ENCODE assay signal across 13 cellular contexts in the genomic region with DNA sequence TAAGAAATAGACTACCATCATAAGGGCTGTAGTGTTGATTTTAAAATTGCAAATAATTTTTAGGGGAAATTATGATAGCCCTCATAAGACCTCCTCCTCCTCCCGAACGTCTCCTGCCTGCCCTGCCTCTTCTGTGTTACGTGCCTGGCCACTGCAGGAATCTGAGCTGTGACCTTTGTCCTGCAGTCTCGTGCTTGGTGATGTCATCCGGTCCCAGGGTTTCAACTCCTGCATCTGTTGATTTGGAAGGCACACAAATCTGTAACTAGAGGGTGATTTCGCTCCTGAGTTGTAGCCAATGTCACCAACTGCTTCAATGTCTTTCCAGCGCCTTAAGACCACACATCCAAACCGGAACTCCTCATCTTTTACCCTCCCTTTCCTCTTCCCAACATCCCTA.
DNase-seq lines count a peak whose midpoint lies in the region; ATAC-seq, FAIRE-seq and TF ChIP-seq lines count a peak whose summit lies in the region.
"Had no signal": no experiment of that assay in that cellular context is flagged by ENCODE, and none has a peak within 500 bp of the region (broad histone marks: within the 10 kb centered on the region; RNA-seq: fewer than 3 reads in every experiment).

No MANE protein-coding gene starts in this region.

- no peak overlapping the region for H2BK120ac ChIP-seq in trophoblast cell (ENCODE audit: insufficient read depth, low read length, poor library complexity)

- peak overlapping the region; percentile 80 for H3K27ac Mint-ChIP-seq in Caco-2 (ENCODE audit: unreplicated experiment)
- H3K27ac Mint-ChIP-seq: memory B cell had no signal

- no peak overlapping the region for H3K14ac ChIP-seq in trophoblast cell (ENCODE audit: low read length)

- H3K36me3 ChIP-seq in Caco-2 (ENCODE audit: control insufficient read depth, insufficient read depth, low read length) (no peaks in the 10 kb centered on the region; the same call in 1 of the 2 replicates), K562 (ENCODE audit: control insufficient read depth, insufficient read depth, low read length) (peaks cover 82% of the 10 kb centered on the region), right atrium auricular region (no peaks in the 10 kb centered on the region), trophoblast cell (ENCODE audit: control insufficient read depth in 1 of 2, insufficient read depth in 2 of 2, low read length in 2 of 2) (peaks cover 0 to 2% of the 10 kb centered on the region in 2 experiments), MM.1S (replicated peaks; ENCODE audit: insufficient read depth, low read length) (no peaks in the 10 kb centered on the region)
- H3K36me3 ChIP-seq: WERI-Rb-1 had no signal

- H3K27ac ChIP-seq in K562 (ENCODE audit: extremely low read depth, low read depth, low read length): no peak overlapping the region
- peak overlapping the region; percentile 58 to 70 for H3K27ac ChIP-seq in right atrium auricular region
- no peak overlapping the region for H3K27ac ChIP-seq in trophoblast cell (ENCODE audit: low read depth, low read length)
- no peak overlapping the region for H3K27ac ChIP-seq in MM.1S (ENCODE audit: low read length)
- H3K27ac ChIP-seq: WERI-Rb-1 had no signal

- H2AK5ac ChIP-seq in trophoblast cell (ENCODE audit: low read length): no peak overlapping the region

- BruUV-seq in Caco-2 (replicated peaks; lab: Mats Ljungman, UMichigan): no TSS peak
- BruUV-seq in K562 (replicated peaks; lab: Mats Ljungman, UMichigan): no TSS peak

- FAIRE-seq in K562 (lab: Jason Lieb, UNC): no peak

- in situ Hi-C loops in K562 (cut with MboI): no loop called here

- DNase-seq in Caco-2 (peak; percentile 82 to 86), K562 (ENCODE audit: extremely low read depth in 1 of 4, low spot score in 3 of 4) (no peak), right atrium auricular region (ENCODE audit: low spot score) (peak; percentile 84), trophoblast cell (peak; percentile 46 to 68), MM.1S (no peak), kidney glomerular epithelial cell (lab: John Stamatoyannopoulos, UW) (no peak), occipital lobe (lab: John Stamatoyannopoulos, UW) (no peak)
- DNase-seq: AML-193; RPMI8226; stimulated activated CD4-positive, alpha-beta T cell treated with anti-CD3 and anti-CD28 coated beads, Interleukin-12 subunit alpha, Interleukin-12 subunit beta, amount 100 ng/mL, for 4 hours; WERI-Rb-1 had no signal

- no peaks in the 10 kb centered on the region for H3K27me3 Mint-ChIP-seq in Caco-2 (ENCODE audit: insufficient read depth, unreplicated experiment)
- H3K27me3 Mint-ChIP-seq: memory B cell had no signal

- no peak overlapping the region for H2BK12ac ChIP-seq in trophoblast cell (ENCODE audit: low read length)

- no peak overlapping the region for H4K12ac ChIP-seq in trophoblast cell (ENCODE audit: low read depth, low read length)

- TF ChIP-seq CTCF in Caco-2 (IDR thresholded peaks at IDR 0.05; ENCODE audit: insufficient read depth in 1 of 2, low read depth in 1 of 2, low read length in 1 of 2, severe bottlenecking in 1 of 2, unreplicated experiment in 1 of 2) (no peak), K562 (IDR thresholded peaks at IDR 0.05 in 2 of 3, conservative IDR thresholded peaks at IDR 0.05 in 1 of 3; ENCODE audit: insufficient read depth in 2 of 3, low read depth in 1 of 3, low read length in 3 of 3) (no peak), right atrium auricular region (IDR thresholded peaks at IDR 0.05) (no peak), MM.1S (IDR thresholded peaks at IDR 0.05; ENCODE audit: low read length) (no peak)

- H3K4me1 ChIP-seq in Caco-2 (peaks cover 43% of the 10 kb centered on the region), K562 (replicated peaks in 1 of 2; ENCODE audit: control insufficient read depth in 2 of 2, insufficient read depth in 2 of 2, low read length in 2 of 2) (peaks cover 8% of the 10 kb centered on the region in 2 experiments; a peak in 3 of 5 replicates), right atrium auricular region (peaks cover 0 to 36% of the 10 kb centered on the region in 2 donors), trophoblast cell (ENCODE audit: control insufficient read depth in 1 of 2, insufficient read depth in 2 of 2, low read length in 2 of 2) (peaks cover 4 to 5% of the 10 kb centered on the region in 2 experiments), MM.1S (ENCODE audit: low read length) (no peaks in the 10 kb centered on the region)

- no peak for TF ChIP-seq POLR2A in K562 (conservative IDR thresholded peaks at IDR 0.05)

- no peak overlapping the region for H3K9ac ChIP-seq in K562 (ENCODE audit: insufficient read depth in 1 of 2, low read depth in 2 of 2, low read length in 2 of 2)
- H3K9ac ChIP-seq in trophoblast cell (ENCODE audit: low read length): no peak overlapping the region
- no peak overlapping the region for H3K9ac ChIP-seq in MM.1S (ENCODE audit: low read length)

- H3K36me3 Mint-ChIP-seq in Caco-2 (ENCODE audit: insufficient read depth, unreplicated experiment): peaks cover 5% of the 10 kb centered on the region

- no peak overlapping the region for H3K23ac ChIP-seq in trophoblast cell (ENCODE audit: low read length)

- TF ChIP-seq RAD21 in K562 (CRISPR knock-in tag; conservative IDR thresholded peaks at IDR 0.05 in 1 of 2, IDR thresholded peaks at IDR 0.05 in 1 of 2): no peak

- no peak overlapping the region for H4K91ac ChIP-seq in trophoblast cell (ENCODE audit: low read depth, low read length)

- no peak overlapping the region for H4K8ac ChIP-seq in trophoblast cell (ENCODE audit: low read depth, low read length)

- no peak overlapping the region for H3K18ac ChIP-seq in trophoblast cell (ENCODE audit: low read length)

- POLR2A ChIA-PET in Caco-2 (lab: Charles Lee): interaction anchor here (1.2 kb wide), 1 partner anchor 46 kb away, joined by 4 read pairs; no protein-coding TSS in a partner anchor
- POLR2A ChIA-PET in K562 (lab: Yijun Ruan, JAX): interaction anchor here (0.6 kb wide), 1 partner anchor 1467 kb away, joined by 3 read pairs; no protein-coding TSS in a partner anchor

- H3K4ac ChIP-seq in trophoblast cell (ENCODE audit: low read depth, low read length): no peak overlapping the region

- H3K79me2 ChIP-seq in K562 (ENCODE audit: control insufficient read depth, insufficient read depth, low read length) (no peaks in the 10 kb centered on the region), trophoblast cell (ENCODE audit: control insufficient read depth, insufficient read depth, low read length, poor library complexity) (no peaks in the 10 kb centered on the region), MM.1S (ENCODE audit: low read length) (no peaks in the 10 kb centered on the region)

- H3F3A ChIP-seq in MM.1S (ENCODE audit: insufficient read depth, low read length): no peaks in the 10 kb centered on the region

- H3K4me3 Mint-ChIP-seq in Caco-2 (ENCODE audit: unreplicated experiment): peak overlapping the region; percentile 64
- H3K4me3 Mint-ChIP-seq: memory B cell had no signal

- ATAC-seq in K562: no peak; the same call in 2 of the 3 replicates
- no peak for ATAC-seq in GM18907 (IDR thresholded peaks at IDR 0.05; ENCODE audit: unreplicated experiment)

- 77% methylated on average over 8 of the region's 8 CpGs for WGBS in K562 (ENCODE audit: insufficient coverage, low coverage, missing lambda C conversion rate)
- no CpG with 5 or more reads among the region's 8 CpGs for WGBS in trophoblast cell (ENCODE audit: extremely low coverage, insufficient coverage, insufficient read length)

- H3K27me3 ChIP-seq in Caco-2 (replicated peaks; ENCODE audit: control insufficient read depth, insufficient read depth, low read length): no peaks in the 10 kb centered on the region
- no peaks in the 10 kb centered on the region for H3K27me3 ChIP-seq in K562 (ENCODE audit: control insufficient read depth in 2 of 2, insufficient read depth in 2 of 2, low read length in 2 of 2)
- H3K27me3 ChIP-seq in right atrium auricular region: no peaks in the 10 kb centered on the region
- no peaks in the 10 kb centered on the region for H3K27me3 ChIP-seq in trophoblast cell (ENCODE audit: insufficient read depth, low read length)
- H3K27me3 ChIP-seq in MM.1S (replicated peaks; ENCODE audit: insufficient read depth, low read length): no peaks in the 10 kb centered on the region

- H3K4me1 Mint-ChIP-seq in Caco-2 (ENCODE audit: low read depth, unreplicated experiment): peaks cover 31% of the 10 kb centered on the region
- H3K4me1 Mint-ChIP-seq: memory B cell had no signal

- H3K9me3 ChIP-seq in Caco-2 (no peaks in the 10 kb centered on the region), K562 (replicated peaks; ENCODE audit: control insufficient read depth, insufficient read depth, low read depth, low read length) (no peaks in the 10 kb centered on the region), right atrium auricular region (no peaks in the 10 kb centered on the region), trophoblast cell (ENCODE audit: insufficient read depth, low read depth, low read length) (no peaks in the 10 kb centered on the region), MM.1S (replicated peaks; ENCODE audit: insufficient read depth, low read length) (no peaks in the 10 kb centered on the region)

- H4K20me1 ChIP-seq in K562 (replicated peaks; ENCODE audit: control insufficient read depth, insufficient read depth, low read length): no peaks in the 10 kb centered on the region
- H4K20me1 ChIP-seq in MM.1S (ENCODE audit: insufficient read depth, low read length): no peaks in the 10 kb centered on the region

- no peak overlapping the region for H2AFZ ChIP-seq in K562 (ENCODE audit: low read depth, low read length)
- no peak overlapping the region for H2AFZ ChIP-seq in trophoblast cell (ENCODE audit: insufficient read depth, low read length, poor library complexity)
- H2AFZ ChIP-seq in MM.1S (ENCODE audit: low read length): no peak overlapping the region

- no peaks in the 10 kb centered on the region for H3K9me1 ChIP-seq in K562 (ENCODE audit: control insufficient read depth, insufficient read depth, low read length)

- no peaks in the 10 kb centered on the region for H3K9me2 ChIP-seq in MM.1S (replicated peaks; ENCODE audit: insufficient read depth, low read length)

- no peaks in the 10 kb centered on the region for H3K79me1 ChIP-seq in trophoblast cell (ENCODE audit: low read length)

- H2BK5ac ChIP-seq in trophoblast cell (ENCODE audit: low read depth, low read length, poor library complexity): no peak overlapping the region

- CTCF ChIA-PET in Caco-2 (lab: Charles Lee): no interaction called here
- CTCF ChIA-PET in K562 (lab: Yijun Ruan, JAX; ENCODE audit: low intra/inter-chr PET ratio): no interaction called here

- peaks cover 19% of the 10 kb centered on the region for H3K9me3 Mint-ChIP-seq in Caco-2 (ENCODE audit: unreplicated experiment)
- H3K9me3 Mint-ChIP-seq: memory B cell had no signal

- H3K4me3 ChIP-seq in Caco-2 (ENCODE audit: low read depth, low read length) (no peak overlapping the region), K562 (no peak overlapping the region), right atrium auricular region (no peak overlapping the region), trophoblast cell (ENCODE audit: low read depth, low read length) (no peak overlapping the region), MM.1S (ENCODE audit: low read length) (no peak overlapping the region)

- TF ChIP-seq EP300 in K562 (IDR thresholded peaks at IDR 0.05; ENCODE audit: low read length): no peak

- H3K4me2 ChIP-seq in K562 (ENCODE audit: insufficient read depth, low read length): no peak overlapping the region
- H3K4me2 ChIP-seq in trophoblast cell (ENCODE audit: low read length): no peak overlapping the region
- H3K4me2 ChIP-seq in MM.1S (ENCODE audit: low read depth, low read length): no peak overlapping the region

- intact Hi-C loops in Caco-2 (cut with micrococcal nuclease; ENCODE audit: unreplicated experiment): loop anchor here (10.0 kb wide), 1 partner anchor 279 kb away; a partner anchor contains a TSS
- intact Hi-C loops in K562 (cut with micrococcal nuclease): no loop called here

Comparison
In these comparisons a context has a peak if more than half of its experiments do, and no peak if none do; other contexts are left out.
1. DNase-seq: peak in Caco-2 (2 of 2), right atrium auricular region (single experiment) and trophoblast cell (2 of 2); none in K562 (0 of 4), MM.1S (single experiment), kidney glomerular epithelial cell (single experiment) and occipital lobe (single experiment).
2. H3K27ac ChIP-seq: peak in right atrium auricular region (2 of 2); none in K562 (single experiment), trophoblast cell (single experiment) and MM.1S (single experiment).